Comparison of ENCODE assay signal across 26 cellular contexts in the genomic region with DNA sequence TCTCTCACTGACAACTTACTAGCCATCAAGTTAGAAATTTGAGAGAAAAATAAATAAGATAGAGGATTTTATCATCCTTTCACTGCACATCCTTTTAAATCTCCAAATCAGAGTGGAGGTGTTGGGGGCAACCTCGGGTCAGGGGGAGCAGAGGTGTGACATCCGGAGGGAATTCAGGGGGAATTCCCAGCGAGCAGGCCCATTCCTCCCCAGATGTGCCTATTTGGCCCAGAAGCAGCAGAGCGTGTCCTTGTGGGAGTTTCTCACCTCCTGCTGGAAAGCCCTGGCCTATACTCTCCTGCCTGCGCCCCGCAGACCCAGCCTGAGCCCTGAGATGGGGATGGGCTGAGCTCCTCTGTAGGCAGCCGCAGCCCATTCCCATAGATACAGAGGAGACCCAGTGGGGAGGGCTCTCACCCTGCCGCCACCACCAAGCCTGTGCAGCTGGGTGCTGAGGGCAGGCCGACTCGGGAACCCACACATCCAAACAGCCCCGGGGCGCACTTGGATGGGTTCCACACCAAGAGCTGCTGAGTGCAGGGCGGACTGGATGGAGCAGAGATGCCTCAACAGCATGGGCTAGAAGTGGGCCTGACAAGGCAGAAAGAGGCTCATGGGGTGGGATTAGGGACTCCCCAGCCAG.
DNase-seq lines count a peak whose midpoint lies in the region; ATAC-seq, FAIRE-seq and TF ChIP-seq lines count a peak whose summit lies in the region.
"Had no signal": no experiment of that assay in that cellular context is flagged by ENCODE, and none has a peak within 500 bp of the region (broad histone marks: within the 10 kb centered on the region; RNA-seq: fewer than 3 reads in every experiment).

No MANE protein-coding gene starts in this region.

- no peak overlapping the region for H3K4ac ChIP-seq in neuronal stem cell (ENCODE audit: low read length)

- ATAC-seq in HG02588 (IDR thresholded peaks at IDR 0.05; ENCODE audit: unreplicated experiment) (peak; percentile 55), GM18511 (IDR thresholded peaks at IDR 0.05; ENCODE audit: unreplicated experiment) (no peak)
- ATAC-seq: activated T-cell treated with anti-CD3 and anti-CD28 coated beads, Interleukin-2, amount 50 U/mL, for 72 hours; effector memory CD8-positive, alpha-beta T cell; esophagus mucosa; left colon had no signal

- H2AK5ac ChIP-seq in neuronal stem cell (ENCODE audit: low read depth, low read length): peak overlapping the region; percentile 76

- no peak overlapping the region for H3K4me2 ChIP-seq in neuronal stem cell (ENCODE audit: insufficient read depth, low read length, poor library complexity, severe bottlenecking)
- H3K4me2 ChIP-seq: hepatocyte had no signal

- H4K91ac ChIP-seq in neuronal stem cell (ENCODE audit: low read depth, low read length, poor library complexity): no peak overlapping the region

- DNase-seq in GM12891 (ENCODE audit: insufficient read length, low spot score): no peak
- DNase-seq in RCC 7860 (ENCODE audit: low spot score): peak; percentile 32
- no peak for DNase-seq in neuronal stem cell (ENCODE audit: low spot score)
- DNase-seq in GM19238 (ENCODE audit: insufficient read length, low spot score): no peak
- no peak for DNase-seq in HAP-1 (ENCODE audit: low spot score in 2 of 2)
- DNase-seq in stimulated activated CD4-positive, alpha-beta T cell treated with anti-CD3 and anti-CD28 coated beads, Interleukin-2, amount 100 ng/mL, for 24 hours: no peak
- DNase-seq: activated CD4-positive, alpha-beta T cell treated with anti-CD3 and anti-CD28 coated beads, Interleukin-2, amount 10 ng/mL, durations not matched to agents 24 days and 14 days; activated naive CD4-positive, alpha-beta T cell treated with anti-CD3 and anti-CD28 coated beads, Interleukin-2, amount 10 ng/mL, durations not matched to agents 7 days and 5 days; activated T-cell treated with anti-CD3 and anti-CD28 coated beads, Interleukin-2, amount 50 U/mL, for 72 hours; amygdala; DND-41; effector memory CD8-positive, alpha-beta T cell; left colon; NCI-H1092 treated with DMSO at 0.1 percent for 48 hours; NCI-H187 treated with DMSO at 0.1 percent for 48 hours; NCI-H69; T-helper 9 cell; WERI-Rb-1 had no signal

- H4K8ac ChIP-seq in neuronal stem cell (ENCODE audit: low read depth, low read length): no peak overlapping the region

- H3K18ac ChIP-seq in neuronal stem cell (ENCODE audit: low read length): no peak overlapping the region

- no CpG with 5 or more reads among the region's 13 CpGs for WGBS in neuronal stem cell (ENCODE audit: extremely low coverage in 2 of 2, insufficient read length in 2 of 2, insufficient replicate concordance in 1 of 2), 2 donors

- no peak for TF ChIP-seq POLR2A in GM12891 (IDR thresholded peaks at IDR 0.05; ENCODE audit: low read depth, low read length)

- H3K27ac ChIP-seq in neuronal stem cell (replicated peaks; ENCODE audit: low read length): no peak overlapping the region
- H3K27ac ChIP-seq: C4-2B, coronary artery, WERI-Rb-1 had no signal

- peak overlapping the region; percentile 1 for H3K23ac ChIP-seq in neuronal stem cell (ENCODE audit: low read depth, low read length, poor library complexity)

- no peaks in the 10 kb centered on the region for H3K27me3 ChIP-seq in neuronal stem cell (ENCODE audit: control insufficient read depth in 3 of 3, insufficient read depth in 3 of 3, low read depth in 1 of 3, low read length in 3 of 3)
- no peaks in the 10 kb centered on the region for H3K27me3 ChIP-seq in HAP-1 (ENCODE audit: low read depth)
- H3K27me3 ChIP-seq: hepatocyte had no signal

- H3K9me3 ChIP-seq in neuronal stem cell (replicated peaks in 1 of 2; ENCODE audit: control insufficient read depth in 2 of 2, insufficient read depth in 1 of 2, low read depth in 1 of 2, low read length in 2 of 2) (no peaks in the 10 kb centered on the region), HAP-1 (no peaks in the 10 kb centered on the region)

- H3K4me1 ChIP-seq in neuronal stem cell (ENCODE audit: control insufficient read depth in 2 of 2, insufficient read depth in 1 of 2, low read depth in 1 of 2, low read length in 2 of 2) (peaks cover 0 to 2% of the 10 kb centered on the region in 2 donors), HAP-1 (no peaks in the 10 kb centered on the region)

- no peak overlapping the region for H2BK12ac ChIP-seq in neuronal stem cell (ENCODE audit: low read length)

- in situ Hi-C loops in HAP-1 (cut with MboI; ENCODE audit: low sequenced_read_pairs): no loop called here

- H3K9ac ChIP-seq in neuronal stem cell (ENCODE audit: low read depth, low read length, poor library complexity): no peak overlapping the region

- H3K4me3 ChIP-seq in neuronal stem cell (ENCODE audit: low read length in 2 of 2) (no peak overlapping the region), HAP-1 (no peak overlapping the region)
- H3K4me3 ChIP-seq: coronary artery, hepatocyte, skin epidermis had no signal

- H3K79me1 ChIP-seq in neuronal stem cell (ENCODE audit: low read depth, low read length): no peaks in the 10 kb centered on the region

- no peak for FAIRE-seq in GM12891 (lab: Jason Lieb, UNC)
- no peak for FAIRE-seq in RCC 7860 (lab: Jason Lieb, UNC)
- FAIRE-seq: frontal cortex had no signal

- no peak overlapping the region for H2BK5ac ChIP-seq in neuronal stem cell (ENCODE audit: low read length)

- H2BK15ac ChIP-seq in neuronal stem cell (ENCODE audit: low read length): peak overlapping the region; percentile 32

- H3K14ac ChIP-seq in neuronal stem cell (ENCODE audit: low read length): no peak overlapping the region

- H3K36me3 ChIP-seq in neuronal stem cell (replicated peaks in 1 of 2; ENCODE audit: control insufficient read depth in 2 of 2, insufficient read depth in 2 of 2, low read length in 2 of 2) (no peaks in the 10 kb centered on the region), HAP-1 (replicated peaks) (no peaks in the 10 kb centered on the region)
- H3K36me3 ChIP-seq: WERI-Rb-1 had no signal

- H2AFZ ChIP-seq in neuronal stem cell (ENCODE audit: low read length): no peak overlapping the region
- H2AFZ ChIP-seq: hepatocyte had no signal

- H2BK120ac ChIP-seq in neuronal stem cell (ENCODE audit: low read depth, low read length): no peak overlapping the region

TF ChIP-seq in GM12891, 5 proteins besides CTCF, POLR2A, EP300 and RAD21:
- peak; percentile 87 for TF ChIP-seq PAX5 (IDR thresholded peaks at IDR 0.05; ENCODE audit: insufficient read depth, low read length, severe bottlenecking)
- TF ChIP-seq POLR2AphosphoS5 (IDR thresholded peaks at IDR 0.05; ENCODE audit: low read depth, low read length): no peak
- no peak for TF ChIP-seq POU2F2 (IDR thresholded peaks at IDR 0.05; ENCODE audit: low read depth, low read length)
